In genomic region chr6:39440039-39440426, GRCh38 we compare ENCODE assay signal across 18 cellular contexts.
"Had no signal": no experiment of that assay in that cellular context is flagged by ENCODE, and none has a peak within 500 bp of the region (broad histone marks: within the 10 kb centered on the region; RNA-seq: fewer than 3 reads in every experiment).

No MANE protein-coding gene starts in this region.

- H3K27ac Mint-ChIP-seq: activated CD4-positive, alpha-beta memory T cell treated with anti-CD3 and anti-CD28 coated beads for 36 hours; activated CD4-positive, alpha-beta T cell treated with anti-CD3 and anti-CD28 coated beads for 36 hours; activated naive CD4-positive, alpha-beta T cell treated with anti-CD3 and anti-CD28 coated beads, Interleukin-2, amount 50 U/mL, for 72 hours; activated T-helper 1 cell treated with anti-CD3 and anti-CD28 coated beads, Interleukin-12 subunit alpha, Interleukin-12 subunit beta, Interleukin-2, Interleukin-4 antibody, amounts not matched to agents 30 ng/mL and 10 ng/mL and 1 ng/mL, durations not matched to agents 14 hours and 24 hours and 36 hours; nephron progenitor cell; T-helper 2 cell treated with Interferon-gamma antibody and Interleukin-4, amounts not matched to agents 5 μg/mL and 100 μg/mL, for 36 hours; WTC11 had no signal

- H3K4me3 Mint-ChIP-seq: activated CD4-positive, alpha-beta memory T cell treated with anti-CD3 and anti-CD28 coated beads for 36 hours; activated CD4-positive, alpha-beta T cell treated with anti-CD3 and anti-CD28 coated beads for 36 hours; activated T-helper 1 cell treated with anti-CD3 and anti-CD28 coated beads, Interleukin-12 subunit alpha, Interleukin-12 subunit beta, Interleukin-2, Interleukin-4 antibody, amounts not matched to agents 30 ng/mL and 10 ng/mL and 1 ng/mL, durations not matched to agents 14 hours and 24 hours and 36 hours; nephron progenitor cell; T-helper 2 cell treated with Interferon-gamma antibody and Interleukin-4, amounts not matched to agents 5 μg/mL and 100 μg/mL, for 36 hours; WTC11 had no signal

- H3K9me3 ChIP-seq: adrenal gland, lower lobe of right lung, tibial artery had no signal

- H3K4me1 Mint-ChIP-seq: activated CD4-positive, alpha-beta T cell treated with anti-CD3 and anti-CD28 coated beads for 36 hours had no signal

- DNase-seq: activated CD4-positive, alpha-beta memory T cell treated with anti-CD3 and anti-CD28 coated beads for 36 hours; activated CD4-positive, alpha-beta T cell treated with anti-CD3 and anti-CD28 coated beads for 36 hours; activated gamma-delta T cell treated with Interleukin-2 at 50 U/mL for 16 hours; activated T-cell treated with anti-CD3 and anti-CD28 coated beads for 4 hours; adrenal gland; dorsolateral prefrontal cortex; heart right ventricle; lower lobe of right lung; nephron progenitor cell; occipital lobe; retina; stimulated activated naive CD4-positive, alpha-beta T cell; SW 1271; tibial artery had no signal

- ATAC-seq: activated CD4-positive, alpha-beta T cell treated with anti-CD3 and anti-CD28 coated beads for 36 hours; activated naive CD4-positive, alpha-beta T cell treated with anti-CD3 and anti-CD28 coated beads, Interleukin-2, amount 50 U/mL, for 72 hours; heart right ventricle; lower lobe of right lung; WTC11 had no signal

- H3K27me3 ChIP-seq: adrenal gland, dorsolateral prefrontal cortex, heart right ventricle, tibial artery had no signal

- H3K4me3 ChIP-seq: adrenal gland, dorsolateral prefrontal cortex, heart right ventricle, lower lobe of right lung, tibial artery had no signal

- H3K9me3 Mint-ChIP-seq: activated naive CD4-positive, alpha-beta T cell treated with anti-CD3 and anti-CD28 coated beads, Interleukin-2, amount 50 U/mL, for 72 hours had no signal

- H3K27ac ChIP-seq: adrenal gland, dorsolateral prefrontal cortex, heart right ventricle, lower lobe of right lung, tibial artery had no signal

- H3K36me3 ChIP-seq: adrenal gland, heart right ventricle, lower lobe of right lung, tibial artery had no signal

- H3K36me3 Mint-ChIP-seq: activated CD4-positive, alpha-beta memory T cell treated with anti-CD3 and anti-CD28 coated beads for 36 hours; activated naive CD4-positive, alpha-beta T cell treated with anti-CD3 and anti-CD28 coated beads, Interleukin-2, amount 50 U/mL, for 72 hours had no signal

- H3K4me1 ChIP-seq: adrenal gland, heart right ventricle, lower lobe of right lung, tibial artery had no signal
